In the genomic region with DNA sequence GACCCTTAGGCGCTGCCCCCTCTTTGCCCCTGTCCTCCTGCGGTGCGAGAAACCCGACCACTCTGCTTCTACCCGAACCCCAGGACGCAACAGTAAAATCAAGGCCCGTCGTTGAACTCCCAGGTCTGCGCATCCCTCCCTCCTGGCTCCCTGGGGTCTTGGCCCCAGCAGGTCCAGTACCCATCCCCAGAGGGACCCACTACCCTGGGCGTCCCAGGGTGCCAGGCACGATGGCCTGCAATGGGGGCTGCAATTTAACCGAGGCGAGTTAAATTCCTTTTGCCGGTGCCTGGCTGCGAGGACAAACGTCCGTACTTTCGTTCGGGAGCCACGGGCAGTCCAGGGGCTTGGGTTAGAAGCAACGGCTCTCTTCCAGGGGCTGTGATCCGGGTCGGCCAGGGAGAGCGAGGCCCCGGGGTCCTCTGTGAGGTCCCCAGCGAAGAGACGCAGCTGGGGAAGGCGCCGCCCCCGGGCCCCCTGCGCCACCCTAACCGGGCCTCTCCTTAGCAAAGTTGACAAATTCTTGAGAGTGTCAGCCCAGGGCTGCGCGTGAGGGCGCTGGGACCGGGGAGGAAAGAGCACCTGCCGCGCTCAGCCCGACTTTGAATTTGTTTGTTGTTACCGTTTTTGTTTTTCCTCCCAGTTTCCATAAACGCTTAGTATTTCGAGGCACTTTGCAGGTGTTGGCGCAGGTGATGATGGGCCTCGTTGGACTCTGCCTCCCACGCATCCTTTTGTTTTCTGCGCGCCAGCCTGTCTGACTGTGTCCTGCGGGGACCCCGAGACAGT, we compare ENCODE assay signal across 13 cellular contexts. TPM values are rescaled to one million over a fixed set of nuclear protein-coding genes. Genes with fewer than 3 reads are reported as not detected.
DNase-seq lines count a peak whose midpoint lies in the region; ATAC-seq, FAIRE-seq and TF ChIP-seq lines count a peak whose summit lies in the region.
"Had no signal": no experiment of that assay in that cellular context is flagged by ENCODE, and none has a peak within 500 bp of the region (broad histone marks: within the 10 kb centered on the region; RNA-seq: fewer than 3 reads in every experiment).

No MANE protein-coding gene starts in this region.

- no peak for TF ChIP-seq POLR2A in upper lobe of left lung (IDR thresholded peaks at IDR 0.05)

- FAIRE-seq in GM19239 (lab: Jason Lieb, UNC), result no peak

- no peaks in the 10 kb centered on the region for H3K36me3 Mint-ChIP-seq in activated naive CD8-positive, alpha-beta T cell treated with anti-CD3 and anti-CD28 coated beads for 36 hours

- H3K27ac Mint-ChIP-seq in activated naive CD8-positive, alpha-beta T cell treated with anti-CD3 and anti-CD28 coated beads for 36 hours, result no peak overlapping the region

- H3K4me3 Mint-ChIP-seq in activated naive CD8-positive, alpha-beta T cell treated with anti-CD3 and anti-CD28 coated beads for 36 hours, result peak overlapping the region; percentile 54

- H3K9me3 ChIP-seq in left lung, result no peaks in the 10 kb centered on the region
- no peaks in the 10 kb centered on the region for H3K9me3 ChIP-seq in upper lobe of left lung
- H3K9me3 ChIP-seq in SJCRH30 (replicated peaks), result no peaks in the 10 kb centered on the region

- intact Hi-C loops in Right ventricle myocardium inferior (cut with DNase I), result no loop called here
- intact Hi-C loops in left ventricle myocardium superior (cut with micrococcal nuclease), result no loop called here
- intact Hi-C loops in left lung (cut with DNase I), result no loop called here

- H3K4me1 ChIP-seq in left lung, result peaks cover 5 to 24% of the 10 kb centered on the region in 2 donors
- peaks cover 20 to 32% (median 24%) of the 10 kb centered on the region in 4 donors for H3K4me1 ChIP-seq in upper lobe of left lung
- H3K4me1 ChIP-seq in SJCRH30, result no peaks in the 10 kb centered on the region
- H3K4me1 ChIP-seq: BLaER1 treated with 17β-estradiol and CSF1 and Interleukin-3, amounts not matched to agents 10 nM and 100 nM had no signal

- no peak for TF ChIP-seq CTCF in left lung (IDR thresholded peaks at IDR 0.05)
- no peak for TF ChIP-seq CTCF in upper lobe of left lung (IDR thresholded peaks at IDR 0.05)

- ATAC-seq in Right ventricle myocardium inferior (no peak), left ventricle myocardium superior (no peak), left lung (peak; percentile 24), upper lobe of left lung (ENCODE audit: low FRiP score in 2 of 2) (peak; percentile 17 to 30)
- ATAC-seq: HCT116 had no signal

- peak; percentile 56 for DNase-seq in Right ventricle myocardium inferior (ENCODE audit: missing footprints)
- no peak for DNase-seq in left ventricle myocardium superior
- no peak for DNase-seq in activated naive CD8-positive, alpha-beta T cell treated with anti-CD3 and anti-CD28 coated beads for 36 hours
- DNase-seq in left lung, result peak in 1 of 2 donors; percentile 69
- DNase-seq in upper lobe of left lung, result peak in 1 of 2 donors; percentile 84
- DNase-seq in NCI-H1092 (lab: John Stamatoyannopoulos, UW), result no peak
- DNase-seq in GM19239 (ENCODE audit: insufficient read length, low spot score), result no peak
- DNase-seq in SJCRH30, result no peak
- DNase-seq: dermis blood vessel endothelial cell, NCI-H2029 treated with DMSO at 0.1 percent for 48 hours had no signal

- H3K27me3 Mint-ChIP-seq in activated naive CD8-positive, alpha-beta T cell treated with anti-CD3 and anti-CD28 coated beads for 36 hours, result peaks cover 94% of the 10 kb centered on the region

- no peaks in the 10 kb centered on the region for H3K9me3 Mint-ChIP-seq in activated naive CD8-positive, alpha-beta T cell treated with anti-CD3 and anti-CD28 coated beads for 36 hours

- H3K4me1 Mint-ChIP-seq in activated naive CD8-positive, alpha-beta T cell treated with anti-CD3 and anti-CD28 coated beads for 36 hours, result peaks cover 37% of the 10 kb centered on the region

- 5 to 7% methylated on average over 16 to 41 of the region's 49 CpGs for WGBS in upper lobe of left lung, 2 donors

- H3K4me3 ChIP-seq in left lung, result no peak overlapping the region
- H3K4me3 ChIP-seq in upper lobe of left lung, result peak overlapping the region in 2 of 4 donors; percentile 7 to 18
- H3K4me3 ChIP-seq in SJCRH30, result no peak overlapping the region

- no peaks in the 10 kb centered on the region for H3K36me3 ChIP-seq in left lung
- no peaks in the 10 kb centered on the region for H3K36me3 ChIP-seq in upper lobe of left lung
- H3K36me3 ChIP-seq in SJCRH30, result no peaks in the 10 kb centered on the region

- no peak for TF ChIP-seq EP300 in upper lobe of left lung (IDR thresholded peaks at IDR 0.05)

- H3K27me3 ChIP-seq in left lung (peaks cover 93 to 100% of the 10 kb centered on the region in 2 donors), upper lobe of left lung (peaks cover 0 to 65% (median 35%) of the 10 kb centered on the region in 4 donors), SJCRH30 (no peaks in the 10 kb centered on the region; the same call in 1 of the 2 replicates)

- H3K27ac ChIP-seq in left lung (no peak overlapping the region), upper lobe of left lung (no peak overlapping the region), SJCRH30 (no peak overlapping the region)
- H3K27ac ChIP-seq: BLaER1 treated with 17β-estradiol and CSF1 and Interleukin-3, amounts not matched to agents 10 nM and 100 nM had no signal

RNA-seq across cellular contexts. Expression of a gene that starts 6.1 kb away (rescaled TPM):
- total RNA-seq in Right ventricle myocardium inferior (not detected), left ventricle myocardium superior (not detected), left lung (not detected), upper lobe of left lung (not detected)
- total RNA-seq in activated naive CD8-positive, alpha-beta T cell treated with anti-CD3 and anti-CD28 coated beads for 36 hours, result under 1 TPM; 0.10 to 0.21 TPM
- not detected in 2 replicates for total RNA-seq in SJCRH30 (2014; rRNA removed; shearing (Covaris generic))
- total RNA-seq: dermis blood vessel endothelial cell, RPMI7951 had no signal

Comparison
In these comparisons a context has a peak if more than half of its experiments do, and no peak if none do; other contexts are left out.
1. ATAC-seq: peak in left lung (single experiment) and upper lobe of left lung (2 of 2); none in Right ventricle myocardium inferior (single experiment) and left ventricle myocardium superior (single experiment).